In genomic region chr12:29164477-29165163, GRCh38 we compare ENCODE assay signal across 8 cellular contexts. TPM values are rescaled to one million over a fixed set of nuclear protein-coding genes. Genes with fewer than 3 reads are reported as not detected.
DNase-seq lines count a peak whose midpoint lies in the region; ATAC-seq and TF ChIP-seq lines count a peak whose summit lies in the region.

No MANE protein-coding gene starts in this region.

- no peak overlapping the region for H3K27ac Mint-ChIP-seq in GM23338

- no peak overlapping the region for H3K4me3 Mint-ChIP-seq in GM23338

- H3K4me1 Mint-ChIP-seq in GM23338 = no peaks in the 10 kb centered on the region

- H3K27me3 ChIP-seq in adipocyte (replicated peaks; ENCODE audit: control insufficient read depth, insufficient read depth, low read length) = no peaks in the 10 kb centered on the region
- H3K27me3 ChIP-seq in GM23338 (ENCODE audit: insufficient read depth) = no peaks in the 10 kb centered on the region

- peaks cover 12% of the 10 kb centered on the region for H3K9me2 ChIP-seq in GM23338 (ENCODE audit: insufficient read depth)

- DNase-seq in DMS53 treated with DMSO at 0.1 percent for 48 hours (lab: John Stamatoyannopoulos, UW; ENCODE audit: unreplicated experiment) (peak; percentile 88), adipocyte (ENCODE audit: low read depth) (peak; percentile 73), left kidney (ENCODE audit: low read depth, low spot score) (peak; percentile 26), NCI-H187 treated with DMSO at 0.1 percent for 48 hours (lab: John Stamatoyannopoulos, UW) (no peak), GM23338 (ENCODE audit: low spot score) (no peak)
- no peak for DNase-seq in activated effector memory CD4-positive, alpha-beta T cell treated with Interleukin-2 at 50 U/mL for 16 hours

- no peaks in the 10 kb centered on the region for H3K9me3 ChIP-seq in adipocyte (ENCODE audit: control insufficient read depth, low read length)

- no peak overlapping the region for H3K27ac ChIP-seq in GM23338 (ENCODE audit: low read depth)

- ATAC-seq in GM21360 (IDR thresholded peaks at IDR 0.05; ENCODE audit: unreplicated experiment) (peak; percentile 100), HG03521 (IDR thresholded peaks at IDR 0.05; ENCODE audit: unreplicated experiment) (peak; percentile 100), GM23338 (no peak)

- no peak overlapping the region for H3K9ac ChIP-seq in adipocyte (ENCODE audit: low read length)

- no peaks in the 10 kb centered on the region for H3K27me3 Mint-ChIP-seq in GM23338 (ENCODE audit: insufficient read depth, low read depth, poor library complexity)

- no peaks in the 10 kb centered on the region for H3K36me3 ChIP-seq in adipocyte (ENCODE audit: control insufficient read depth, insufficient read depth, low read length, severe bottlenecking)
- no peaks in the 10 kb centered on the region for H3K36me3 ChIP-seq in GM23338 (ENCODE audit: insufficient read depth)

- H3K4me2 ChIP-seq in GM23338 = no peak overlapping the region

- no peaks in the 10 kb centered on the region; the same call in 1 of the 2 replicates for H3K79me2 ChIP-seq in GM23338 (replicated peaks; ENCODE audit: insufficient read depth)

- H2AFZ ChIP-seq in GM23338 = no peak overlapping the region

- no peaks in the 10 kb centered on the region for H3F3A ChIP-seq in GM23338 (replicated peaks; ENCODE audit: low read depth)

- H3K4me3 ChIP-seq in adipocyte (ENCODE audit: low read length) (peak overlapping the region; percentile 29), GM23338 (no peak overlapping the region)

- H3K4me1 ChIP-seq in adipocyte (ENCODE audit: control insufficient read depth, insufficient read depth, low read length) (no peaks in the 10 kb centered on the region), GM23338 (ENCODE audit: insufficient read depth) (peaks cover 6% of the 10 kb centered on the region; the same call in 1 of the 2 replicates)

- peaks cover 16% of the 10 kb centered on the region; the same call in 2 of the 3 replicates for H3K36me3 Mint-ChIP-seq in GM23338 (ENCODE audit: low read depth)

- no peaks in the 10 kb centered on the region for H4K20me1 ChIP-seq in GM23338 (replicated peaks; ENCODE audit: insufficient read depth)

- TF ChIP-seq CTCF in GM23338 (conservative IDR thresholded peaks at IDR 0.05; ENCODE audit: low read depth in 2 of 2) = no peak

- H3K9me3 Mint-ChIP-seq in GM23338 = no peaks in the 10 kb centered on the region

TF ChIP-seq in GM23338, 12 proteins besides CTCF, POLR2A, EP300 and RAD21:
- TF ChIP-seq JUNB (IDR thresholded peaks at IDR 0.05; ENCODE audit: unreplicated experiment) = no peak

RNA-seq across cellular contexts. Expression of gene FAR2, which starts 15.5 kb away (rescaled TPM):
- 18.7 and 25.9 TPM in 2 replicates for total RNA-seq in GM23338 (2014; rRNA removed; shearing (Covaris generic))
- 20.2 and 22.6 TPM in 2 replicates for polyA plus RNA-seq in GM23338 (2016; fragmentation: Nextera tagmentation; extraction: Ambion mirVana)

Comparison
In these comparisons a context has a peak if more than half of its experiments do, and no peak if none do; other contexts are left out.
1. DNase-seq: peak in DMS53 treated with DMSO at 0.1 percent for 48 hours (single experiment), adipocyte (single experiment) and left kidney (single experiment); none in NCI-H187 treated with DMSO at 0.1 percent for 48 hours (single experiment), activated effector memory CD4-positive, alpha-beta T cell treated with Interleukin-2 at 50 U/mL for 16 hours (single experiment) and GM23338 (single experiment).